Comparison of ENCODE assay signal across 14 cellular contexts in the genomic region with DNA sequence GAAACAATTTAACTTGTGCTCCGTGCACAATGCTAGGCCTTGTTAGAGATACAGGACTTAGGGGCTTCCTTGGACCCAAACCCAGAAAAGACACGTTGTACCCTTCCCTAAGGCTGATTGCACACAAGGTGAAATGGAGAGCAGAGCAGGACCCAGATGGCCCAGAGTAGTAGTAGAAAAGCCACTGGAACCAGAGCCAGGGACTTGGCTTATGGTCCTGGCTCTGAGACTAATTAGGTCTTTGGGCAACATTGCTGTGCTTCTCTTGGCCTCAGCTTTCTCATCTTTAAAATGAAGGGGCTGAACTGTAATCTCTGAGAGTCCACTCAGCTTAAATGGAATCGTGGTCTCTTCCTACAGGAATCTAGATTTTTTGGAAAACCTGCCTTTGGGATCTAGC. TPM values are rescaled to one million over a fixed set of nuclear protein-coding genes. Genes with fewer than 3 reads are reported as not detected.
"Had no signal": no experiment of that assay in that cellular context is flagged by ENCODE, and none has a peak within 500 bp of the region (broad histone marks: within the 10 kb centered on the region; RNA-seq: fewer than 3 reads in every experiment).

No MANE protein-coding gene starts in this region.

- DNase-seq: activated CD4-positive, alpha-beta T cell treated with anti-CD3 and anti-CD28 coated beads, Interleukin-2, amount 10 ng/mL, durations not matched to agents 24 days and 14 days; activated CD8-positive, alpha-beta memory T cell treated with anti-CD3 and anti-CD28 coated beads for 24 hours; activated naive CD4-positive, alpha-beta T cell treated with Interleukin-2 at 50 U/mL for 16 hours; activated naive CD8-positive, alpha-beta T cell treated with anti-CD3 and anti-CD28 coated beads, Interleukin-2, amount 50 U/mL, for 24 hours; glutamatergic neuron; left colon; ovary; retina; stimulated activated CD4-positive, alpha-beta T cell treated with anti-CD3 and anti-CD28 coated beads, Interleukin-15, amount 100 ng/mL, for 24 hours; stimulated activated CD4-positive, alpha-beta T cell treated with anti-CD3 and anti-CD28 coated beads, Interleukin-4, amount 100 ng/mL, for 24 hours; transverse colon had no signal

- H3K4me1 ChIP-seq: transverse colon had no signal

- ATAC-seq: activated naive CD8-positive, alpha-beta T cell treated with anti-CD3 and anti-CD28 coated beads, Interleukin-2, amount 50 U/mL, for 24 hours; left colon had no signal

- H3K36me3 ChIP-seq: esophagus muscularis mucosa, ovary, transverse colon had no signal

- H3K4me3 Mint-ChIP-seq: activated CD4-positive, alpha-beta T cell treated with anti-CD3 and anti-CD28 coated beads, Interleukin-2, amount 10 ng/mL, durations not matched to agents 24 days and 14 days; activated naive CD8-positive, alpha-beta T cell treated with anti-CD3 and anti-CD28 coated beads, Interleukin-2, amount 50 U/mL, for 24 hours; nephron; T-helper 1 cell treated with Interleukin-12 subunit alpha and Interleukin-12 subunit beta and Interleukin-4 antibody, amounts not matched to agents 30 μg/mL and 1 μg/mL, for 36 hours had no signal

- H3K9me3 ChIP-seq: esophagus muscularis mucosa, ovary, transverse colon had no signal

- H3K4me1 Mint-ChIP-seq: activated CD4-positive, alpha-beta T cell treated with anti-CD3 and anti-CD28 coated beads, Interleukin-2, amount 10 ng/mL, durations not matched to agents 24 days and 14 days had no signal

- H3K4me3 ChIP-seq: esophagus muscularis mucosa, ovary, transverse colon had no signal

- H3K27ac Mint-ChIP-seq: activated CD4-positive, alpha-beta T cell treated with anti-CD3 and anti-CD28 coated beads, Interleukin-2, amount 10 ng/mL, durations not matched to agents 24 days and 14 days; activated naive CD8-positive, alpha-beta T cell treated with anti-CD3 and anti-CD28 coated beads, Interleukin-2, amount 50 U/mL, for 24 hours; T-helper 1 cell treated with Interleukin-12 subunit alpha and Interleukin-12 subunit beta and Interleukin-4 antibody, amounts not matched to agents 30 μg/mL and 1 μg/mL, for 36 hours had no signal

- H3K27me3 ChIP-seq: ovary had no signal

- H3K27ac ChIP-seq: esophagus muscularis mucosa, transverse colon had no signal

- H3K9me3 Mint-ChIP-seq: activated CD4-positive, alpha-beta T cell treated with anti-CD3 and anti-CD28 coated beads, Interleukin-2, amount 10 ng/mL, durations not matched to agents 24 days and 14 days; activated naive CD8-positive, alpha-beta T cell treated with anti-CD3 and anti-CD28 coated beads, Interleukin-2, amount 50 U/mL, for 24 hours; nephron; T-helper 1 cell treated with Interleukin-12 subunit alpha and Interleukin-12 subunit beta and Interleukin-4 antibody, amounts not matched to agents 30 μg/mL and 1 μg/mL, for 36 hours had no signal

RNA-seq across cellular contexts. Expression of a gene that starts 42.3 kb away (rescaled TPM):
- total RNA-seq: activated CD4-positive, alpha-beta T cell treated with anti-CD3 and anti-CD28 coated beads, Interleukin-2, amount 10 ng/mL, durations not matched to agents 24 days and 14 days had no signal
